In genomic region chr14:67987596-67987995, GRCh38 we compare ENCODE assay signal across 11 cellular contexts.
DNase-seq lines count a peak whose midpoint lies in the region; ATAC-seq and TF ChIP-seq lines count a peak whose summit lies in the region.
"Had no signal": no experiment of that assay in that cellular context is flagged by ENCODE, and none has a peak within 500 bp of the region (broad histone marks: within the 10 kb centered on the region; RNA-seq: fewer than 3 reads in every experiment).

No MANE protein-coding gene starts in this region.

- H3K4me3 ChIP-seq in AG04449 (ENCODE audit: low read depth, low read length) = no peak overlapping the region; the same call in 1 of the 2 replicates
- H3K4me3 ChIP-seq in Loucy (ENCODE audit: low read length, poor library complexity, severe bottlenecking) = no peak overlapping the region
- H3K4me3 ChIP-seq in coronary artery = peak overlapping the region; percentile 44
- H3K4me3 ChIP-seq in muscle layer of duodenum (ENCODE audit: low read depth in 1 of 2, low read length in 2 of 2) = no peak overlapping the region
- H3K4me3 ChIP-seq: BLaER1 treated with 17β-estradiol and CSF1 and Interleukin-3, amounts not matched to agents 10 nM and 100 nM had no signal

- no peak overlapping the region for H2AFZ ChIP-seq in Loucy (ENCODE audit: low read length)

- ATAC-seq in HG02759 (IDR thresholded peaks at IDR 0.05; ENCODE audit: unreplicated experiment) = no peak
- no peak for ATAC-seq in esophagus mucosa

- peak overlapping the region; percentile 3 for H3K4me2 ChIP-seq in Loucy (ENCODE audit: low read depth, low read length, poor library complexity, severe bottlenecking)

- no peak overlapping the region for H3K9ac ChIP-seq in Loucy (ENCODE audit: low read depth, low read length, poor library complexity, severe bottlenecking)
- H3K9ac ChIP-seq: BLaER1 treated with 17β-estradiol and CSF1 and Interleukin-3, amounts not matched to agents 10 nM and 100 nM had no signal

- no peak for TF ChIP-seq CTCF in AG04449 (IDR thresholded peaks at IDR 0.05; ENCODE audit: insufficient read depth, low read length, missing control alignments)
- no peak for TF ChIP-seq CTCF in Loucy (conservative IDR thresholded peaks at IDR 0.05; ENCODE audit: low read length)
- no peak for TF ChIP-seq CTCF in coronary artery (IDR thresholded peaks at IDR 0.05)

- POLR2A ChIA-PET in AG04449 (lab: Yijun Ruan, JAX) = no interaction called here

- H3K27me3 ChIP-seq in Loucy (ENCODE audit: insufficient read depth, low read length, poor library complexity, severe bottlenecking) (no peaks in the 10 kb centered on the region), muscle layer of duodenum (ENCODE audit: low read depth, low read length) (no peaks in the 10 kb centered on the region)
- H3K27me3 ChIP-seq: BLaER1 treated with 17β-estradiol and CSF1 and Interleukin-3, amounts not matched to agents 10 nM and 100 nM had no signal

- DNase-seq in AG04449 (ENCODE audit: low read depth, low spot score) (peak; percentile 77), coronary artery (ENCODE audit: low spot score) (no peak), HT-29 (ENCODE audit: low spot score) (no peak), SW480 (ENCODE audit: low spot score) (no peak)
- DNase-seq: midbrain, T-helper 1 cell had no signal

- H3K9me3 ChIP-seq in Loucy (ENCODE audit: insufficient read depth, low read depth, low read length) (no peaks in the 10 kb centered on the region), muscle layer of duodenum (ENCODE audit: control insufficient read depth in 1 of 2, low read length in 2 of 2) (no peaks in the 10 kb centered on the region)
- H3K9me3 ChIP-seq: BLaER1 treated with 17β-estradiol and CSF1 and Interleukin-3, amounts not matched to agents 10 nM and 100 nM had no signal

- H3F3A ChIP-seq in Loucy (ENCODE audit: low read depth) = no peaks in the 10 kb centered on the region

- H3K36me3 ChIP-seq in Loucy (ENCODE audit: insufficient read depth, low read length) (no peaks in the 10 kb centered on the region), muscle layer of duodenum (ENCODE audit: control insufficient read depth in 1 of 2, insufficient read depth in 2 of 2, low read length in 2 of 2) (no peaks in the 10 kb centered on the region)
- H3K36me3 ChIP-seq: BLaER1 treated with 17β-estradiol and CSF1 and Interleukin-3, amounts not matched to agents 10 nM and 100 nM had no signal

- peak overlapping the region in 1 of 2 donors; percentile 32 for H3K27ac ChIP-seq in coronary artery
- peak overlapping the region; percentile 13 for H3K27ac ChIP-seq in muscle layer of duodenum (ENCODE audit: low read length)

- H4K20me1 ChIP-seq in Loucy (ENCODE audit: insufficient read depth, low read length, poor library complexity, severe bottlenecking) = no peaks in the 10 kb centered on the region
- H4K20me1 ChIP-seq: BLaER1 treated with 17β-estradiol and CSF1 and Interleukin-3, amounts not matched to agents 10 nM and 100 nM had no signal

- no peaks in the 10 kb centered on the region for H3K9me2 ChIP-seq in Loucy (replicated peaks; ENCODE audit: low read depth, low read length)

- CTCF ChIA-PET in AG04449 (lab: Yijun Ruan, JAX) = no interaction called here

- no peaks in the 10 kb centered on the region for H3K79me2 ChIP-seq in Loucy (ENCODE audit: insufficient read depth, low read length)

- H3K4me1 ChIP-seq in Loucy (ENCODE audit: insufficient read depth, low read length, poor library complexity, severe bottlenecking) (peaks cover 6% of the 10 kb centered on the region), muscle layer of duodenum (ENCODE audit: control insufficient read depth in 1 of 2, insufficient read depth in 2 of 2, low read length in 2 of 2) (peaks cover 3 to 5% of the 10 kb centered on the region in 2 donors)
